Comparison of ENCODE assay signal across 15 cellular contexts in the genomic region with DNA sequence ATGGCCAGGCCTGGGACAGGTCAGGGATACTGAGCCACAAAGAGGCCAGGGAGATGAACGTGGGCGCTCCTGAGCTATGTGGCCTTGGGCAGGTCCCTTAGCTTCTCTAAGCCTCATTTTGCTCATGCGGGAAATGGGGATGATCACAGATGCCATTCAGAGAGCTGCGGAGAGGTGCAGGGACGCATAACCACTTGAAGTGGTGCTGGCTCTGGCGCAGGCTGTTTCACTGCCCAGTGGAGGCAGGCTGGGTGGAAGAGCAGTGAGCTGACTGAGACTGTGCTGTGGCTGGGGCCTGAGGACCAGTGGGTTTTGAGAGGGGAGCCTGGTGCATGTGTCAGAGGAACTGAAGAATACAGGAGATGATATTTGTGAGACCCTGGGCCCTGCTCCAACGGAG. TPM values are rescaled to one million over a fixed set of nuclear protein-coding genes. Genes with fewer than 3 reads are reported as not detected.
DNase-seq lines count a peak whose midpoint lies in the region; ATAC-seq, FAIRE-seq and TF ChIP-seq lines count a peak whose summit lies in the region.
"Had no signal": no experiment of that assay in that cellular context is flagged by ENCODE, and none has a peak within 500 bp of the region (broad histone marks: within the 10 kb centered on the region; RNA-seq: fewer than 3 reads in every experiment).

No MANE protein-coding gene starts in this region.

- no peak overlapping the region for H3K27ac ChIP-seq in CD8-positive, alpha-beta T cell (ENCODE audit: low read depth, low read length)
- peak overlapping the region; percentile 97 for H3K27ac ChIP-seq in OCI-LY1 (ENCODE audit: low read depth, low read length, poor library complexity, severe bottlenecking)
- peak overlapping the region; percentile 91 to 95 (median 94) for H3K27ac ChIP-seq in esophagus muscularis mucosa (replicated peaks in 1 of 4)
- H3K27ac ChIP-seq in sigmoid colon, result peak overlapping the region; percentile 88 to 95 (median 92)

- H3K4me3 Mint-ChIP-seq in CD8-positive, alpha-beta T cell, result peak overlapping the region; percentile 50

- POLR2A ChIA-PET in CD8-positive, alpha-beta T cell (lab: Charles Lee), result interaction anchor here (4.3 kb wide), 1 partner anchor 29 kb away, joined by 24 read pairs; no protein-coding TSS in a partner anchor

- H3K36me3 ChIP-seq in CD8-positive, alpha-beta T cell (ENCODE audit: insufficient read depth, low read length), result no peaks in the 10 kb centered on the region
- H3K36me3 ChIP-seq in OCI-LY1 (ENCODE audit: insufficient read depth, low read length) (peaks cover 13% of the 10 kb centered on the region; the same call in 1 of the 2 replicates), esophagus muscularis mucosa (no peaks in the 10 kb centered on the region), sigmoid colon (no peaks in the 10 kb centered on the region)
- H3K36me3 ChIP-seq: upper lobe of left lung had no signal

- H3K4me1 Mint-ChIP-seq in CD8-positive, alpha-beta T cell (ENCODE audit: low read depth), result peaks cover 55% of the 10 kb centered on the region

- no peaks in the 10 kb centered on the region for H4K20me1 ChIP-seq in OCI-LY1 (ENCODE audit: insufficient read depth, low read length)

- H3F3A ChIP-seq in OCI-LY1 (ENCODE audit: insufficient read depth, low read length), result no peaks in the 10 kb centered on the region

- WGBS in esophagus muscularis mucosa, result 89% methylated on average over 7 of the region's 7 CpGs
- WGBS in sigmoid colon, 2 donors, result 85 to 86% methylated on average over 7 of the region's 7 CpGs

- peaks cover 49% of the 10 kb centered on the region for H3K4me1 ChIP-seq in CD8-positive, alpha-beta T cell (ENCODE audit: insufficient read depth, low read length)
- peaks cover 100% of the 10 kb centered on the region for H3K4me1 ChIP-seq in OCI-LY1 (ENCODE audit: insufficient read depth, low read length, severe bottlenecking)
- peaks cover 84 to 98% (median 93%) of the 10 kb centered on the region in 4 donors for H3K4me1 ChIP-seq in esophagus muscularis mucosa
- peaks cover 0 to 74% (median 54%) of the 10 kb centered on the region in 4 donors for H3K4me1 ChIP-seq in sigmoid colon

- intact Hi-C loops in CD8-positive, alpha-beta T cell (cut with DNase I, micrococcal nuclease), result no loop called here
- intact Hi-C loops in esophagus muscularis mucosa (cut with DNase I), result no loop called here
- intact Hi-C loops in sigmoid colon (cut with DNase I), result no loop called here

- H3K4me3 ChIP-seq in CD8-positive, alpha-beta T cell (ENCODE audit: low read depth, low read length), result no peak overlapping the region
- no peak overlapping the region for H3K4me3 ChIP-seq in OCI-LY1 (ENCODE audit: low read depth, low read length, poor library complexity, severe bottlenecking)
- no peak overlapping the region for H3K4me3 ChIP-seq in esophagus muscularis mucosa
- no peak overlapping the region for H3K4me3 ChIP-seq in sigmoid colon
- H3K4me3 ChIP-seq: mucosa of descending colon, upper lobe of left lung had no signal

- H3K79me2 ChIP-seq in OCI-LY1 (ENCODE audit: insufficient read depth, low read length), result peaks cover 23% of the 10 kb centered on the region

- TF ChIP-seq EP300 in esophagus muscularis mucosa (IDR thresholded peaks at IDR 0.05) (no peak), sigmoid colon (IDR thresholded peaks at IDR 0.05) (no peak)

- no peaks in the 10 kb centered on the region for H3K9me2 ChIP-seq in OCI-LY1 (ENCODE audit: low read depth, low read length)

- H3K36me3 Mint-ChIP-seq in CD8-positive, alpha-beta T cell, result no peaks in the 10 kb centered on the region

- no peak for TF ChIP-seq CTCF in CD8-positive, alpha-beta T cell (IDR thresholded peaks at IDR 0.05)
- TF ChIP-seq CTCF in OCI-LY1 (IDR thresholded peaks at IDR 0.05; ENCODE audit: low read length) (no peak), esophagus muscularis mucosa (IDR thresholded peaks at IDR 0.05) (no peak), sigmoid colon (IDR thresholded peaks at IDR 0.05) (no peak)

- peak overlapping the region; percentile 96 for H3K4me2 ChIP-seq in OCI-LY1 (ENCODE audit: low read length)

- H3K27me3 ChIP-seq in CD8-positive, alpha-beta T cell (ENCODE audit: insufficient read depth, low read length), result no peaks in the 10 kb centered on the region
- H3K27me3 ChIP-seq in OCI-LY1 (ENCODE audit: insufficient read depth, low read length) (no peaks in the 10 kb centered on the region), esophagus muscularis mucosa (no peaks in the 10 kb centered on the region), sigmoid colon (no peaks in the 10 kb centered on the region)
- H3K27me3 ChIP-seq: upper lobe of left lung had no signal

- no peaks in the 10 kb centered on the region for H3K9me3 Mint-ChIP-seq in CD8-positive, alpha-beta T cell

- ATAC-seq in CD8-positive, alpha-beta T cell, result no peak
- ATAC-seq in GM21737 (IDR thresholded peaks at IDR 0.05; ENCODE audit: unreplicated experiment), result no peak
- ATAC-seq: mucosa of descending colon had no signal

- CTCF ChIA-PET in CD8-positive, alpha-beta T cell (lab: Charles Lee), result interaction anchor here (2.0 to 6.2 kb wide), 2 partner anchors 10 to 32 kb away, joined by 5 to 64 read pairs; no protein-coding TSS in a partner anchor

- no peak for FAIRE-seq in urothelium cell line (lab: Jason Lieb, UNC)
- FAIRE-seq: colon had no signal

- TF ChIP-seq POLR2A in esophagus muscularis mucosa (IDR thresholded peaks at IDR 0.05; ENCODE audit: low read depth) (no peak), sigmoid colon (IDR thresholded peaks at IDR 0.05) (no peak)

- peak overlapping the region; percentile 86 for H3K27ac Mint-ChIP-seq in CD8-positive, alpha-beta T cell

- H2AFZ ChIP-seq in OCI-LY1 (ENCODE audit: low read length), result no peak overlapping the region

- H3K9ac ChIP-seq in OCI-LY1 (ENCODE audit: low read length), result peak overlapping the region; percentile 17; the same call in 1 of the 2 replicates

- no peak for DNase-seq in CD8-positive, alpha-beta T cell
- no peak for DNase-seq in esophagus muscularis mucosa (ENCODE audit: extremely low spot score)
- DNase-seq in sigmoid colon, result no peak
- no peak for DNase-seq in retina
- DNase-seq in urothelium cell line (ENCODE audit: low spot score), result no peak
- DNase-seq in stimulated activated CD4-positive, alpha-beta T cell treated with anti-CD3 and anti-CD28 coated beads, Interleukin-4, amount 100 ng/mL, for 24 hours, result no peak
- DNase-seq: activated CD8-positive, alpha-beta memory T cell treated with anti-CD3 and anti-CD28 coated beads, Interleukin-2, amount 50 U/mL, for 48 hours; DMS79; mucosa of descending colon; NCI-H510A treated with DMSO at 0.1 percent for 48 hours; stimulated activated CD4-positive, alpha-beta T cell treated with anti-CD3 and anti-CD28 coated beads, Interleukin-2, amount 100 ng/mL, for 24 hours; upper lobe of left lung had no signal

- no peaks in the 10 kb centered on the region for H3K9me3 ChIP-seq in CD8-positive, alpha-beta T cell (ENCODE audit: low read length)
- no peaks in the 10 kb centered on the region for H3K9me3 ChIP-seq in OCI-LY1 (ENCODE audit: low read length)
- H3K9me3 ChIP-seq in esophagus muscularis mucosa, result no peaks in the 10 kb centered on the region
- H3K9me3 ChIP-seq in sigmoid colon, result no peaks in the 10 kb centered on the region
- H3K9me3 ChIP-seq: mucosa of descending colon, upper lobe of left lung had no signal

- H3K27me3 Mint-ChIP-seq in CD8-positive, alpha-beta T cell (ENCODE audit: low read depth), result no peaks in the 10 kb centered on the region

RNA-seq across cellular contexts. Expression of a gene that starts 18.4 kb away (rescaled TPM):
- total RNA-seq in CD8-positive, alpha-beta T cell, result 1 to 10 TPM; 4.1 to 4.7 TPM
- total RNA-seq in esophagus muscularis mucosa (10 to 100 TPM; 22.0 to 32.4 (median 27.8) TPM), sigmoid colon (10 to 100 TPM; 16.7 to 25.3 (median 18.5) TPM)
- 10 to 100 TPM; 15.7 to 30.0 (median 28.1) TPM for polyA plus RNA-seq in sigmoid colon
